ENCODE assay signal across 1 cellular context in the genomic region with DNA sequence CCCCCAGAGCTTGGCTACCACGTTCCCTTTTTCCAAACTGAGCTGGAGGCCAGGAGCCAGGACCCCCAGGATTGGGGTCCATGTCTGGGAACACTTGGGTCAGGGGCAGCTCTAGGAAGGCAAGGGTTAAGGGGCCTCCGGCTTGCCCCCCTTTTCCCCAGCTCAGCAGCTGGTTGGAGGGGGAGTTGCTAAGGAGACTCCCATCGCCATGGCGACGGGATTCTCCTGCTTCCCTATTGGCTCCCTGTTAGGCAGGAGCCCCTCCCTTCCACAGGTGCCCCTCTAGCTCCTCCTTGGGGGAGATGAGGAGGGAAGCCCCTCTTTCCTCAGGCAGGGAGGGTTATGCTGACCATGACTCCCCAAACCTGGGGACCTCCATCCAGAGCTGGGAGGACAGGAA.
TF ChIP-seq lines count a peak whose summit lies in the region.

No MANE protein-coding gene starts in this region.

TF ChIP-seq in GM23338, 12 proteins besides CTCF, POLR2A, EP300 and RAD21 (continued from another document):
- TF ChIP-seq, protein P1, sequence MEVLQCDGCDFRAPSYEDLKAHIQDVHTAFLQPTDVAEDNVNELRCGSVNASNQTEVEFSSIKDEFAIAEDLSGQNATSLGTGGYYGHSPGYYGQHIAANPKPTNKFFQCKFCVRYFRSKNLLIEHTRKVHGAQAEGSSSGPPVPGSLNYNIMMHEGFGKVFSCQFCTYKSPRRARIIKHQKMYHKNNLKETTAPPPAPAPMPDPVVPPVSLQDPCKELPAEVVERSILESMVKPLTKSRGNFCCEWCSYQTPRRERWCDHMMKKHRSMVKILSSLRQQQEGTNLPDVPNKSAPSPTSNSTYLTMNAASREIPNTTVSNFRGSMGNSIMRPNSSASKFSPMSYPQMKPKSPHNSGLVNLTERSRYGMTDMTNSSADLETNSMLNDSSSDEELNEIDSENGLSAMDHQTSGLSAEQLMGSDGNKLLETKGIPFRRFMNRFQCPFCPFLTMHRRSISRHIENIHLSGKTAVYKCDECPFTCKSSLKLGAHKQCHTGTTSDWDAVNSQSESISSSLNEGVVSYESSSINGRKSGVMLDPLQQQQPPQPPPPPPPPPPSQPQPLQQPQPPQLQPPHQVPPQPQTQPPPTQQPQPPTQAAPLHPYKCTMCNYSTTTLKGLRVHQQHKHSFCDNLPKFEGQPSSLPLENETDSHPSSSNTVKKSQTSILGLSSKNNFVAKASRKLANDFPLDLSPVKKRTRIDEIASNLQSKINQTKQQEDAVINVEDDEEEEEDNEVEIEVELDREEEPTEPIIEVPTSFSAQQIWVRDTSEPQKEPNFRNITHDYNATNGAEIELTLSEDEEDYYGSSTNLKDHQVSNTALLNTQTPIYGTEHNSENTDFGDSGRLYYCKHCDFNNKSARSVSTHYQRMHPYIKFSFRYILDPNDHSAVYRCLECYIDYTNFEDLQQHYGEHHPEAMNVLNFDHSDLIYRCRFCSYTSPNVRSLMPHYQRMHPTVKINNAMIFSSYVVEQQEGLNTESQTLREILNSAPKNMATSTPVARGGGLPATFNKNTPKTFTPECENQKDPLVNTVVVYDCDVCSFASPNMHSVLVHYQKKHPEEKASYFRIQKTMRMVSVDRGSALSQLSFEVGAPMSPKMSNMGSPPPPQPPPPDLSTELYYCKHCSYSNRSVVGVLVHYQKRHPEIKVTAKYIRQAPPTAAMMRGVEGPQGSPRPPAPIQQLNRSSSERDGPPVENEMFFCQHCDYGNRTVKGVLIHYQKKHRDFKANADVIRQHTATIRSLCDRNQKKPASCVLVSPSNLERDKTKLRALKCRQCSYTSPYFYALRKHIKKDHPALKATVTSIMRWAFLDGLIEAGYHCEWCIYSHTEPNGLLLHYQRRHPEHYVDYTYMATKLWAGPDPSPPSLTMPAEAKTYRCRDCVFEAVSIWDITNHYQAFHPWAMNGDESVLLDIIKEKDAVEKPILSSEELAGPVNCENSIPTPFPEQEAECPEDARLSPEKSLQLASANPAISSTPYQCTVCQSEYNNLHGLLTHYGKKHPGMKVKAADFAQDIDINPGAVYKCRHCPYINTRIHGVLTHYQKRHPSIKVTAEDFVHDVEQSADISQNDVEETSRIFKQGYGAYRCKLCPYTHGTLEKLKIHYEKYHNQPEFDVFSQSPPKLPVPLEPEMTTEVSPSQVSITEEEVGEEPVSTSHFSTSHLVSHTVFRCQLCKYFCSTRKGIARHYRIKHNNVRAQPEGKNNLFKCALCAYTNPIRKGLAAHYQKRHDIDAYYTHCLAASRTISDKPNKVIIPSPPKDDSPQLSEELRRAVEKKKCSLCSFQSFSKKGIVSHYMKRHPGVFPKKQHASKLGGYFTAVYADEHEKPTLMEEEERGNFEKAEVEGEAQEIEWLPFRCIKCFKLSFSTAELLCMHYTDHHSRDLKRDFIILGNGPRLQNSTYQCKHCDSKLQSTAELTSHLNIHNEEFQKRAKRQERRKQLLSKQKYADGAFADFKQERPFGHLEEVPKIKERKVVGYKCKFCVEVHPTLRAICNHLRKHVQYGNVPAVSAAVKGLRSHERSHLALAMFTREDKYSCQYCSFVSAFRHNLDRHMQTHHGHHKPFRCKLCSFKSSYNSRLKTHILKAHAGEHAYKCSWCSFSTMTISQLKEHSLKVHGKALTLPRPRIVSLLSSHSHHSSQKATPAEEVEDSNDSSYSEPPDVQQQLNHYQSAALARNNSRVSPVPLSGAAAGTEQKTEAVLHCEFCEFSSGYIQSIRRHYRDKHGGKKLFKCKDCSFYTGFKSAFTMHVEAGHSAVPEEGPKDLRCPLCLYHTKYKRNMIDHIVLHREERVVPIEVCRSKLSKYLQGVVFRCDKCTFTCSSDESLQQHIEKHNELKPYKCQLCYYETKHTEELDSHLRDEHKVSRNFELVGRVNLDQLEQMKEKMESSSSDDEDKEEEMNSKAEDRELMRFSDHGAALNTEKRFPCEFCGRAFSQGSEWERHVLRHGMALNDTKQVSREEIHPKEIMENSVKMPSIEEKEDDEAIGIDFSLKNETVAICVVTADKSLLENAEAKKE (CRISPR knock-in tag; IDR thresholded peaks at IDR 0.05) = no peak
- TF ChIP-seq, protein P2, sequence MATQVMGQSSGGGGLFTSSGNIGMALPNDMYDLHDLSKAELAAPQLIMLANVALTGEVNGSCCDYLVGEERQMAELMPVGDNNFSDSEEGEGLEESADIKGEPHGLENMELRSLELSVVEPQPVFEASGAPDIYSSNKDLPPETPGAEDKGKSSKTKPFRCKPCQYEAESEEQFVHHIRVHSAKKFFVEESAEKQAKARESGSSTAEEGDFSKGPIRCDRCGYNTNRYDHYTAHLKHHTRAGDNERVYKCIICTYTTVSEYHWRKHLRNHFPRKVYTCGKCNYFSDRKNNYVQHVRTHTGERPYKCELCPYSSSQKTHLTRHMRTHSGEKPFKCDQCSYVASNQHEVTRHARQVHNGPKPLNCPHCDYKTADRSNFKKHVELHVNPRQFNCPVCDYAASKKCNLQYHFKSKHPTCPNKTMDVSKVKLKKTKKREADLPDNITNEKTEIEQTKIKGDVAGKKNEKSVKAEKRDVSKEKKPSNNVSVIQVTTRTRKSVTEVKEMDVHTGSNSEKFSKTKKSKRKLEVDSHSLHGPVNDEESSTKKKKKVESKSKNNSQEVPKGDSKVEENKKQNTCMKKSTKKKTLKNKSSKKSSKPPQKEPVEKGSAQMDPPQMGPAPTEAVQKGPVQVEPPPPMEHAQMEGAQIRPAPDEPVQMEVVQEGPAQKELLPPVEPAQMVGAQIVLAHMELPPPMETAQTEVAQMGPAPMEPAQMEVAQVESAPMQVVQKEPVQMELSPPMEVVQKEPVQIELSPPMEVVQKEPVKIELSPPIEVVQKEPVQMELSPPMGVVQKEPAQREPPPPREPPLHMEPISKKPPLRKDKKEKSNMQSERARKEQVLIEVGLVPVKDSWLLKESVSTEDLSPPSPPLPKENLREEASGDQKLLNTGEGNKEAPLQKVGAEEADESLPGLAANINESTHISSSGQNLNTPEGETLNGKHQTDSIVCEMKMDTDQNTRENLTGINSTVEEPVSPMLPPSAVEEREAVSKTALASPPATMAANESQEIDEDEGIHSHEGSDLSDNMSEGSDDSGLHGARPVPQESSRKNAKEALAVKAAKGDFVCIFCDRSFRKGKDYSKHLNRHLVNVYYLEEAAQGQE (IDR thresholded peaks at IDR 0.05; ENCODE audit: unreplicated experiment) = no peak
- TF ChIP-seq NANOG (IDR thresholded peaks at IDR 0.05; ENCODE audit: borderline replicate concordance) = no peak
- TF ChIP-seq CREB1 (CRISPR knock-in tag; IDR thresholded peaks at IDR 0.05; ENCODE audit: low read depth) = no peak
- no peak for TF ChIP-seq STAT1 (IDR thresholded peaks at IDR 0.05; ENCODE audit: unreplicated experiment)
- TF ChIP-seq, protein P3, sequence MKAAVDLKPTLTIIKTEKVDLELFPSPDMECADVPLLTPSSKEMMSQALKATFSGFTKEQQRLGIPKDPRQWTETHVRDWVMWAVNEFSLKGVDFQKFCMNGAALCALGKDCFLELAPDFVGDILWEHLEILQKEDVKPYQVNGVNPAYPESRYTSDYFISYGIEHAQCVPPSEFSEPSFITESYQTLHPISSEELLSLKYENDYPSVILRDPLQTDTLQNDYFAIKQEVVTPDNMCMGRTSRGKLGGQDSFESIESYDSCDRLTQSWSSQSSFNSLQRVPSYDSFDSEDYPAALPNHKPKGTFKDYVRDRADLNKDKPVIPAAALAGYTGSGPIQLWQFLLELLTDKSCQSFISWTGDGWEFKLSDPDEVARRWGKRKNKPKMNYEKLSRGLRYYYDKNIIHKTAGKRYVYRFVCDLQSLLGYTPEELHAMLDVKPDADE (IDR thresholded peaks at IDR 0.05) = no peak
- no peak for TF ChIP-seq EZH2phosphoT487 (IDR thresholded peaks at IDR 0.05; ENCODE audit: unreplicated experiment)
- no peak for TF ChIP-seq POLR2AphosphoS5 (IDR thresholded peaks at IDR 0.05; ENCODE audit: low read depth)
